ENCODE assay signal across 18 cellular contexts in the genomic region with DNA sequence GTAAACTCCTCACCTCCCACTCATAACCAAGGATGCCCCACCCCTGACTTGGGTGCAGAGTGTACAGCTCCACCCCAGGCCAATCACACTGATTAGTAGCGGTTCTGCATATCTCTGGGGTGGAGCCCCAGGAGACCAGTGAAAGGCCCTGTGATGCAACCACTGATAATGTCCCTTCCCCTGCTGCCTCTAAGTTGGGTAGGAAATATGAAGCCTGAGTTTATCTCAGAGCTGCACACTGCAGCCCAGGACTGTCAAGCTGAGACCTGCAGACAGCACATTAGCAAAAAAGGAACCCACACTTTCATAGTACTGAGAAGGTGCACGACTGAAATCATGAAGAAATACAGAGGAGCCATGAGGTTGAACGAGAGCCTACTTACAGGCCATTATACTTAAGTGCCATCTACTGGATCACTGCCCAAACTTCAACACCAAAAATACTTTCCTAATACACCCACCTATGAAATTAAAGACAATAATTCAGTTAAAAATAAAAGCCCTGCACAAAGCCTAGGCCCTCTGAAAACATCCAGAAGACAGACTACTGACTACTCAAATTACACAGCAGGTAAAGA.
DNase-seq lines count a peak whose midpoint lies in the region; ATAC-seq, FAIRE-seq and TF ChIP-seq lines count a peak whose summit lies in the region.
"Had no signal": no experiment of that assay in that cellular context is flagged by ENCODE, and none has a peak within 500 bp of the region (broad histone marks: within the 10 kb centered on the region; RNA-seq: fewer than 3 reads in every experiment).

No MANE protein-coding gene starts in this region.

- H3K4me1 ChIP-seq in kidney (ENCODE audit: control insufficient read depth in 1 of 2, insufficient read depth in 1 of 2, low read depth in 1 of 2, low read length in 2 of 2) (no peaks in the 10 kb centered on the region), aorta (ENCODE audit: control insufficient read depth in 1 of 2, insufficient read depth in 2 of 2, low read length in 2 of 2) (no peaks in the 10 kb centered on the region)
- H3K4me1 ChIP-seq: pancreas, spleen, stomach had no signal

- intact Hi-C loops in kidney (cut with DNase I) (no loop called here), aorta (cut with DNase I) (no loop called here)

- no peak overlapping the region for H3K9ac ChIP-seq in kidney (ENCODE audit: low read length in 2 of 2)

- ATAC-seq in aorta (ENCODE audit: low FRiP score) = no peak
- ATAC-seq: activated T-cell treated with anti-CD3 and anti-CD28 coated beads, Interleukin-2, amount 50 U/mL, for 72 hours; pancreas; T-helper 17 cell had no signal

- H3K4me3 ChIP-seq in kidney (ENCODE audit: low read length in 2 of 2) = no peak overlapping the region
- no peak overlapping the region for H3K4me3 ChIP-seq in aorta (ENCODE audit: low read length in 2 of 2)
- H3K4me3 ChIP-seq: pancreas, spleen, stomach had no signal

- DNase-seq in HuH-7 (ENCODE audit: low spot score) (peak; percentile 28), OCI-M2 (lab: John Stamatoyannopoulos, UW; ENCODE audit: unreplicated experiment) (peak; percentile 39), kidney (no peak), 8988T (no peak), NCI-H2171 (lab: John Stamatoyannopoulos, UW) (no peak), aorta (no peak)
- DNase-seq in activated CD4-positive, alpha-beta T cell treated with anti-CD3 and anti-CD28 coated beads, Interleukin-2, amount 50 U/mL, for 48 hours = no peak
- DNase-seq: activated CD4-positive, alpha-beta T cell treated with anti-CD3 and anti-CD28 coated beads, Interleukin-2, amount 50 U/mL, for 4 hours; activated T-cell treated with anti-CD3 and anti-CD28 coated beads, Interleukin-2, amount 50 U/mL, for 72 hours; caudate nucleus; foreskin melanocyte; NCI-H2227 treated with DMSO at 0.1 percent for 48 hours; pancreas; spleen; stomach; T-helper 17 cell had no signal

- peak; percentile 19; the same call in 1 of the 2 replicates for TF ChIP-seq CTCF in C4-2B (conservative IDR thresholded peaks at IDR 0.05)
- peak; percentile 15 for TF ChIP-seq CTCF in kidney (IDR thresholded peaks at IDR 0.05; ENCODE audit: borderline replicate concordance, extremely low read depth, insufficient read depth)

- H3K36me3 ChIP-seq in kidney (ENCODE audit: control insufficient read depth in 1 of 2, insufficient read depth in 2 of 2, low read length in 2 of 2) = no peaks in the 10 kb centered on the region
- H3K36me3 ChIP-seq in aorta (ENCODE audit: control insufficient read depth in 1 of 2, insufficient read depth in 2 of 2, low read length in 1 of 2) = no peaks in the 10 kb centered on the region
- H3K36me3 ChIP-seq: pancreas, spleen, stomach had no signal

- H3K27me3 ChIP-seq in aorta (ENCODE audit: control insufficient read depth in 1 of 2, insufficient read depth in 2 of 2, low read length in 1 of 2) = no peaks in the 10 kb centered on the region
- H3K27me3 ChIP-seq: pancreas, spleen, stomach had no signal

- no peaks in the 10 kb centered on the region for H3K9me3 ChIP-seq in kidney (ENCODE audit: control insufficient read depth in 1 of 2, low read length in 2 of 2)
- no peaks in the 10 kb centered on the region for H3K9me3 ChIP-seq in aorta (ENCODE audit: control insufficient read depth, low read length)
- H3K9me3 ChIP-seq: pancreas had no signal

- FAIRE-seq in kidney (lab: Jason Lieb, UNC) = no peak
- FAIRE-seq: pancreas had no signal

- H3K27ac ChIP-seq in C4-2B (no peak overlapping the region), kidney (ENCODE audit: low read depth in 2 of 2, low read length in 2 of 2) (no peak overlapping the region), aorta (ENCODE audit: low read depth in 1 of 2, low read length in 2 of 2) (no peak overlapping the region)
- H3K27ac ChIP-seq: HL-60, pancreas, spleen, stomach had no signal

- 41 to 52% methylated on average over 3 of the region's 3 CpGs for WGBS in aorta, 2 donors

Comparison
In these comparisons a context has a peak if more than half of its experiments do, and no peak if none do; other contexts are left out.
1. DNase-seq: peak in HuH-7 (single experiment) and OCI-M2 (single experiment); none in kidney (single experiment), activated CD4-positive, alpha-beta T cell treated with anti-CD3 and anti-CD28 coated beads, Interleukin-2, amount 50 U/mL, for 48 hours (0 of 2), 8988T (single experiment), NCI-H2171 (single experiment) and aorta (0 of 2).